ENCODE assay signal across 18 cellular contexts in the genomic region with DNA sequence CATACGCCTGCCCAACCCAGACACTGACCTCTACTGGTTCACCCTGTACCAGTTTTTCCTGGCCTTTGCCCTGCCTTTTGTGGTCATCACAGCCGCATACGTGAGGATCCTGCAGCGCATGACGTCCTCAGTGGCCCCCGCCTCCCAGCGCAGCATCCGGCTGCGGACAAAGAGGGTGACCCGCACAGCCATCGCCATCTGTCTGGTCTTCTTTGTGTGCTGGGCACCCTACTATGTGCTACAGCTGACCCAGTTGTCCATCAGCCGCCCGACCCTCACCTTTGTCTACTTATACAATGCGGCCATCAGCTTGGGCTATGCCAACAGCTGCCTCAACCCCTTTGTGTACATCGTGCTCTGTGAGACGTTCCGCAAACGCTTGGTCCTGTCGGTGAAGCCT. TPM values are rescaled to one million over a fixed set of nuclear protein-coding genes. Genes with fewer than 3 reads are reported as not detected.
A peak's percentile ranks its signal among the peaks of the same experiment; 100 is the strongest.
DNase-seq lines count a peak whose midpoint lies in the region; ATAC-seq, FAIRE-seq and TF ChIP-seq lines count a peak whose summit lies in the region.
"Had no signal": no experiment of that assay in that cellular context is flagged by ENCODE, and none has a peak within 500 bp of the region (broad histone marks: within the 10 kb centered on the region; RNA-seq: fewer than 3 reads in every experiment).

No MANE protein-coding gene starts in this region.

- H3K4me2 ChIP-seq in DND-41 (ENCODE audit: insufficient read depth, low read length), result no peak overlapping the region
- H3K4me2 ChIP-seq in GM23338, result no peak overlapping the region
- H3K4me2 ChIP-seq: PC-9 had no signal

- H3F3A ChIP-seq in GM23338 (replicated peaks; ENCODE audit: low read depth), result peaks cover 22% of the 10 kb centered on the region

- H3K4me1 ChIP-seq in DND-41 (ENCODE audit: insufficient read depth, low read length) (peaks cover 39% of the 10 kb centered on the region), GM23338 (ENCODE audit: insufficient read depth) (peaks cover 36% of the 10 kb centered on the region)
- H3K4me1 ChIP-seq: Caco-2 had no signal

- H2AFZ ChIP-seq in DND-41 (ENCODE audit: low read depth, low read length) (0 out of 2 replicates have a peak overlapping the region, but pooled peaks have one; percentile 18), GM23338 (no peak overlapping the region)
- H2AFZ ChIP-seq: PC-9 had no signal

- peaks cover 64% of the 10 kb centered on the region for H3K4me1 Mint-ChIP-seq in GM23338
- H3K4me1 Mint-ChIP-seq in nephron progenitor cell, result peaks cover 66% of the 10 kb centered on the region
- peaks cover 7 to 18% (median 16%) of the 10 kb centered on the region in 3 donors for H3K4me1 Mint-ChIP-seq in T-cell

- no peak for TF ChIP-seq POLR2A in GM12891 (IDR thresholded peaks at IDR 0.05; ENCODE audit: low read depth, low read length)

- H3K9me2 ChIP-seq in GM23338 (ENCODE audit: insufficient read depth), result no peaks in the 10 kb centered on the region

- no peak overlapping the region for H3K4me3 ChIP-seq in DND-41 (ENCODE audit: low read depth in 1 of 2, low read length in 2 of 2)
- no peak overlapping the region for H3K4me3 ChIP-seq in GM23338
- H3K4me3 ChIP-seq: PC-9, SJSA1 had no signal

- H3K79me2 ChIP-seq in DND-41 (ENCODE audit: insufficient read depth, low read length) (no peaks in the 10 kb centered on the region), GM23338 (replicated peaks; ENCODE audit: insufficient read depth) (peaks cover 11% of the 10 kb centered on the region; the same call in 1 of the 2 replicates)

- no peaks in the 10 kb centered on the region for H3K9me3 ChIP-seq in DND-41 (ENCODE audit: insufficient read depth, low read length, severe bottlenecking)
- H3K9me3 ChIP-seq: Caco-2, SJSA1 had no signal

- ATAC-seq in DND-41 (ENCODE audit: insufficient read depth, low read depth) (no peak), GM23338 (no peak), T-cell (replicated peaks in 1 of 4) (no peak)

- H3K9me3 Mint-ChIP-seq in GM23338 (no peaks in the 10 kb centered on the region), nephron progenitor cell (no peaks in the 10 kb centered on the region), T-cell (no peaks in the 10 kb centered on the region)

- H3K4me3 Mint-ChIP-seq in GM23338, result no peak overlapping the region; the same call in 2 of the 3 replicates
- H3K4me3 Mint-ChIP-seq in nephron progenitor cell, result peak overlapping the region; percentile 37
- H3K4me3 Mint-ChIP-seq in T-cell, result no peak overlapping the region

- H3K27ac ChIP-seq in DND-41 (ENCODE audit: low read length) (peak overlapping the region; percentile 86), GM23338 (ENCODE audit: low read depth) (no peak overlapping the region), angular gyrus (ENCODE audit: low read depth, low read length) (peak overlapping the region; percentile 37)
- H3K27ac ChIP-seq: HL-60, PC-9, SJSA1 had no signal

- FAIRE-seq in GM12891 (lab: Jason Lieb, UNC), result no peak

- no peak for TF ChIP-seq CTCF in DND-41 (IDR thresholded peaks at IDR 0.05; ENCODE audit: borderline replicate concordance, extremely low read depth, low read length, poor library complexity, severe bottlenecking)
- peak in 1 of 2 experiments; percentile 14; a peak in 1 of 4 replicates for TF ChIP-seq CTCF in GM23338 (conservative IDR thresholded peaks at IDR 0.05; ENCODE audit: low read depth in 2 of 2)
- no peak for TF ChIP-seq CTCF in nephron progenitor cell (IDR thresholded peaks at IDR 0.05)

- H3K27me3 Mint-ChIP-seq in GM23338 (ENCODE audit: insufficient read depth, low read depth, poor library complexity) (peaks cover 40% of the 10 kb centered on the region), nephron progenitor cell (ENCODE audit: low read depth, poor library complexity) (peaks cover 31% of the 10 kb centered on the region), T-cell (peaks cover 13 to 22% of the 10 kb centered on the region in 2 donors)

- POLR2A ChIA-PET in T-cell (lab: Charles Lee), result interaction anchor here in 1 of 2 donors (0.5 kb wide), 1 partner anchor 34 kb away, joined by 5 read pairs; no protein-coding TSS in a partner anchor

- H3K36me3 ChIP-seq in DND-41 (ENCODE audit: insufficient read depth, low read length) (no peaks in the 10 kb centered on the region), GM23338 (ENCODE audit: insufficient read depth) (no peaks in the 10 kb centered on the region)
- H3K36me3 ChIP-seq: SJSA1 had no signal

- peaks cover 5% of the 10 kb centered on the region for H3K36me3 Mint-ChIP-seq in GM23338 (ENCODE audit: low read depth)
- no peaks in the 10 kb centered on the region for H3K36me3 Mint-ChIP-seq in nephron progenitor cell (ENCODE audit: low read depth)
- no peaks in the 10 kb centered on the region for H3K36me3 Mint-ChIP-seq in T-cell

- H3K27me3 ChIP-seq in DND-41 (ENCODE audit: insufficient read depth, low read length, poor library complexity) (no peaks in the 10 kb centered on the region), GM23338 (ENCODE audit: insufficient read depth) (no peaks in the 10 kb centered on the region)
- H3K27me3 ChIP-seq: SJSA1 had no signal

- CTCF ChIA-PET in T-cell (lab: Charles Lee), result interaction anchor here in 1 of 2 donors (0.7 kb wide), 1 partner anchor 76 kb away, joined by 3 read pairs; no protein-coding TSS in a partner anchor

- H4K20me1 ChIP-seq in DND-41 (ENCODE audit: insufficient read depth, low read length) (no peaks in the 10 kb centered on the region), GM23338 (replicated peaks; ENCODE audit: insufficient read depth) (no peaks in the 10 kb centered on the region)

- DNase-seq in DND-41 (no peak), GM23338 (ENCODE audit: low spot score) (no peak), nephron progenitor cell (no peak), T-cell (no peak), GM12891 (ENCODE audit: insufficient read length, low spot score) (no peak), midbrain (lab: John Stamatoyannopoulos, UW) (no peak)
- DNase-seq: Caco-2, DMS153, HCEC 1CT, KG1, NCI-H1436, NCI-H2029 treated with DMSO at 0.1 percent for 48 hours, NCI-H2171 treated with DMSO at 0.1 percent for 48 hours, PC-9 had no signal

- peak overlapping the region; percentile 67; the same call in 1 of the 2 replicates for H3K27ac Mint-ChIP-seq in GM23338
- H3K27ac Mint-ChIP-seq in nephron progenitor cell, result peak overlapping the region; percentile 59
- peak overlapping the region in 1 of 2 donors; percentile 21 for H3K27ac Mint-ChIP-seq in T-cell

- H3K9ac ChIP-seq in DND-41 (ENCODE audit: low read depth, low read length), result no peak overlapping the region

TF ChIP-seq in GM23338, 12 proteins besides CTCF, POLR2A, EP300 and RAD21 (continues in another document):
- TF ChIP-seq CREB1 (CRISPR knock-in tag; IDR thresholded peaks at IDR 0.05; ENCODE audit: low read depth) (no peak), EZH2phosphoT487 (IDR thresholded peaks at IDR 0.05; ENCODE audit: unreplicated experiment) (no peak)

TF ChIP-seq in GM12891, 5 proteins besides CTCF, POLR2A, EP300 and RAD21:
- TF ChIP-seq POU2F2 (IDR thresholded peaks at IDR 0.05; ENCODE audit: low read depth, low read length) (no peak), SPI1 (IDR thresholded peaks at IDR 0.05; ENCODE audit: low read depth, low read length) (no peak), POLR2AphosphoS5 (IDR thresholded peaks at IDR 0.05; ENCODE audit: low read depth, low read length) (no peak)

RNA-seq across cellular contexts. Expression of a gene that starts 2.2 kb away (rescaled TPM):
- 0.27 and 2.4 TPM in 2 replicates for total RNA-seq in GM23338 (2014; rRNA removed; shearing (Covaris generic))
- polyA plus RNA-seq in GM23338 (2016; fragmentation: Nextera tagmentation; extraction: Ambion mirVana), result 0.83 and 0.91 TPM in 2 replicates
- total RNA-seq in T-cell, result not detected
- not detected for polyA plus RNA-seq in GM12891 (2012; ENCODE audit: low read depth, missing spikeins)
- total RNA-seq: Caco-2, NCI-H460, SJSA1 had no signal

RNA-seq across cellular contexts. Expression of a gene that starts 44.9 kb away (rescaled TPM):
- 85.2 and 92.4 TPM in 2 replicates for total RNA-seq in GM23338 (2014; rRNA removed; shearing (Covaris generic))
- 18.1 and 19.3 TPM in 2 replicates for polyA plus RNA-seq in GM23338 (2016; fragmentation: Nextera tagmentation; extraction: Ambion mirVana)
- total RNA-seq in T-cell, result 100 to 1,000 TPM in 3 of 5 donors, 10 to 100 TPM in 2; 81.9 to 118 (median 114) TPM
- polyA plus RNA-seq in GM12891 (2012; ENCODE audit: low read depth, missing spikeins), result 28.1 TPM
